In the genomic region with DNA sequence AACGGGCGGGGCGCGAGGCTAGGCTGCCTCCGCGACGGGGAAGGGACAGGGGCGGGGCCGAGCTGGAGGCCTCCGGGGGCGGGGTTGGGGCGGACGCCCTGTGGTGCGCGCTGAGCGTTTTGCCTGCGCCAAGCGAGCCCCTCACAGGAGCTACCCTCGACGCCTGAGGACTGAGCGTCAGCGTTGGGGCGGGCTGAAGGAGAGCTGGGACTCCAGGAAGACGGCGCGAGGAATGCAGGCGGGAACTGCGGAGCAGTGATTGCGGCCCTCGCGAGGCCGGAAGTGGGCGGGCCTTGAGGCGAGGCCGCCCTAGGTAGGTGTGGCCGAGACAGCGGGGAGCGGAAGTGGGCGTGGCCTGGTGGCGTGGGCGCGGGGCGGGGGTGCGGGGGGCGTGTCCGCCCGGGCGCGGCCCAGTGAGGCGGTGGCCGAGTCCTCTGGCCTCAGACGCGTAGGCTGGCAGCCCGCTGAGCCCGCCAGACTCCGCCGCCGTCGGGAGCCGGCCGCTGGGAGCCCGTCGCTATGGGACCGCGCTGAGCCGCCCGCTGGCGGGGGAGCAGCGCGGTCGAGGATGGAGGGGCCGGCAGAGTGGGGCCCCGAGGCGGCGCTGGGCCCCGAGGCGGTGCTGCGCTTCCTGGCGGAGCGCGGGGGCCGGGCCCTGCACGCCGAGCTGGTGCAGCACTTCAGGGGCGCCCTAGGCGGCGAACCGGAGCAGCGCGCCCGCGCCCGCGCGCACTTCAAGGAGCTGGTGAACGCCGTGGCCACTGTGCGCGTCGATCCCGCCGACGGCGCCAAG, we compare ENCODE assay signal across 1 cellular context.
TF ChIP-seq lines count a peak whose summit lies in the region.

TSS of gene SEPTIN10 (minus strand) at position 45 of the 793 bp plus-strand sequence. CDS start 139 bp downstream, outside the sequence.
TSS of gene SOWAHC (plus strand) at position 443 of the 793 bp plus-strand sequence. CDS start at position 569, 126 bp downstream.

TF ChIP-seq in HepG2, 621 proteins besides CTCF, POLR2A, EP300 and RAD21 (continued from another document and continues in another):
- TF ChIP-seq, protein P1, sequence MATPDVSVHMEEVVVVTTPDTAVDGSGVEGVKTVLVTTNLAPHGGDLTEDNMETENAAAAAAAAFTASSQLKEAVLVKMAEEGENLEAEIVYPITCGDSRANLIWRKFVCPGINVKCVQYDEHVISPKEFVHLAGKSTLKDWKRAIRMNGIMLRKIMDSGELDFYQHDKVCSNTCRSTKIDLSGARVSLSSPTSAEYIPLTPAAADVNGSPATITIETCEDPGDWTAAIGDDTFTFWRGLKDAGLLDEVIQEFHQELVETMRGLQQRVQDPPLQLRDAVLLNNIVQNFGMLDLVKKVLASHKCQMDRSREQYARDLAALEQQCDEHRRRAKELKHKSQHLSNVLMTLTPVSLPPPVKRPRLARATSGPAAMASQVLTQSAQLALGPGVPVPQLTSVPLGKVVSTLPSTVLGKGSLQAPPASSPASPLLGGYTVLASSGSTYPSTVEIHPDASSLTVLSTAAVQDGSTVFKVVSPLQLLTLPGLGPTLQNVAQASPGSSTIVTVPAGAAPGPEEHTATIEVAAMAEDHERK (CRISPR knock-in tag; IDR thresholded peaks at IDR 0.05; ENCODE audit: low read depth), result peak; percentile 72
- no peak; the same call in 1 of the 2 replicates for TF ChIP-seq TOE1 (CRISPR knock-in tag; IDR thresholded peaks at IDR 0.05)
- peak; percentile 56; the same call in 1 of the 2 replicates for TF ChIP-seq ZFP90 (CRISPR knock-in tag; IDR thresholded peaks at IDR 0.05; ENCODE audit: borderline replicate concordance)
- 0 out of 2 replicates have a peak, but pooled peaks have one; percentile 25 for TF ChIP-seq CC2D1A (CRISPR knock-in tag; IDR thresholded peaks at IDR 0.05)
- TF ChIP-seq ZBTB49 (CRISPR knock-in tag; IDR thresholded peaks at IDR 0.05; ENCODE audit: borderline replicate concordance), result peak; percentile 77; the same call in 1 of the 2 replicates
- TF ChIP-seq, protein P2, sequence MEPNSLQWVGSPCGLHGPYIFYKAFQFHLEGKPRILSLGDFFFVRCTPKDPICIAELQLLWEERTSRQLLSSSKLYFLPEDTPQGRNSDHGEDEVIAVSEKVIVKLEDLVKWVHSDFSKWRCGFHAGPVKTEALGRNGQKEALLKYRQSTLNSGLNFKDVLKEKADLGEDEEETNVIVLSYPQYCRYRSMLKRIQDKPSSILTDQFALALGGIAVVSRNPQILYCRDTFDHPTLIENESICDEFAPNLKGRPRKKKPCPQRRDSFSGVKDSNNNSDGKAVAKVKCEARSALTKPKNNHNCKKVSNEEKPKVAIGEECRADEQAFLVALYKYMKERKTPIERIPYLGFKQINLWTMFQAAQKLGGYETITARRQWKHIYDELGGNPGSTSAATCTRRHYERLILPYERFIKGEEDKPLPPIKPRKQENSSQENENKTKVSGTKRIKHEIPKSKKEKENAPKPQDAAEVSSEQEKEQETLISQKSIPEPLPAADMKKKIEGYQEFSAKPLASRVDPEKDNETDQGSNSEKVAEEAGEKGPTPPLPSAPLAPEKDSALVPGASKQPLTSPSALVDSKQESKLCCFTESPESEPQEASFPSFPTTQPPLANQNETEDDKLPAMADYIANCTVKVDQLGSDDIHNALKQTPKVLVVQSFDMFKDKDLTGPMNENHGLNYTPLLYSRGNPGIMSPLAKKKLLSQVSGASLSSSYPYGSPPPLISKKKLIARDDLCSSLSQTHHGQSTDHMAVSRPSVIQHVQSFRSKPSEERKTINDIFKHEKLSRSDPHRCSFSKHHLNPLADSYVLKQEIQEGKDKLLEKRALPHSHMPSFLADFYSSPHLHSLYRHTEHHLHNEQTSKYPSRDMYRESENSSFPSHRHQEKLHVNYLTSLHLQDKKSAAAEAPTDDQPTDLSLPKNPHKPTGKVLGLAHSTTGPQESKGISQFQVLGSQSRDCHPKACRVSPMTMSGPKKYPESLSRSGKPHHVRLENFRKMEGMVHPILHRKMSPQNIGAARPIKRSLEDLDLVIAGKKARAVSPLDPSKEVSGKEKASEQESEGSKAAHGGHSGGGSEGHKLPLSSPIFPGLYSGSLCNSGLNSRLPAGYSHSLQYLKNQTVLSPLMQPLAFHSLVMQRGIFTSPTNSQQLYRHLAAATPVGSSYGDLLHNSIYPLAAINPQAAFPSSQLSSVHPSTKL (CRISPR knock-in tag; IDR thresholded peaks at IDR 0.05), result peak; percentile 89
- TF ChIP-seq MXI1 (IDR thresholded peaks at IDR 0.05; ENCODE audit: borderline replicate concordance, low read depth, low read length), result peak; percentile 74; the same call in 1 of the 3 replicates
- TF ChIP-seq ZNF792 (CRISPR knock-in tag; IDR thresholded peaks at IDR 0.05), result peak; percentile 92; the same call in 1 of the 2 replicates
- no peak for TF ChIP-seq TCF7 (IDR thresholded peaks at IDR 0.05; ENCODE audit: low read depth)
- 0 out of 2 replicates have a peak, but pooled peaks have one; percentile 75 for TF ChIP-seq KLF15 (CRISPR knock-in tag; IDR thresholded peaks at IDR 0.05; ENCODE audit: borderline replicate concordance)
- TF ChIP-seq, protein P3, sequence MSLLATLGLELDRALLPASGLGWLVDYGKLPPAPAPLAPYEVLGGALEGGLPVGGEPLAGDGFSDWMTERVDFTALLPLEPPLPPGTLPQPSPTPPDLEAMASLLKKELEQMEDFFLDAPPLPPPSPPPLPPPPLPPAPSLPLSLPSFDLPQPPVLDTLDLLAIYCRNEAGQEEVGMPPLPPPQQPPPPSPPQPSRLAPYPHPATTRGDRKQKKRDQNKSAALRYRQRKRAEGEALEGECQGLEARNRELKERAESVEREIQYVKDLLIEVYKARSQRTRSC (CRISPR knock-in tag; IDR thresholded peaks at IDR 0.05; ENCODE audit: low read depth), result peak; percentile 92
- TF ChIP-seq KDM1A (CRISPR knock-in tag; IDR thresholded peaks at IDR 0.05), result peak; percentile 80
- TF ChIP-seq TSC22D2 (CRISPR knock-in tag; IDR thresholded peaks at IDR 0.05; ENCODE audit: borderline replicate concordance), result peak; percentile 67; the same call in 1 of the 2 replicates
- TF ChIP-seq ZNF503 (CRISPR knock-in tag; IDR thresholded peaks at IDR 0.05), result peak; percentile 89
- no peak for TF ChIP-seq SCMH1 (CRISPR knock-in tag; IDR thresholded peaks at IDR 0.05; ENCODE audit: borderline replicate concordance)
- no peak for TF ChIP-seq ZNF652 (CRISPR knock-in tag; IDR thresholded peaks at IDR 0.05; ENCODE audit: borderline replicate concordance, low read depth)
- peak; percentile 90 for TF ChIP-seq RBFOX2 (IDR thresholded peaks at IDR 0.05; ENCODE audit: low read depth, low read length)
- TF ChIP-seq HOXA3 (CRISPR knock-in tag; IDR thresholded peaks at IDR 0.05), result peak; percentile 94; the same call in 1 of the 2 replicates
- TF ChIP-seq SRSF4 (IDR thresholded peaks at IDR 0.05; ENCODE audit: low read depth, low read length, poor library complexity, severe bottlenecking), result no peak
- peak; percentile 93 for TF ChIP-seq FOXC1 (CRISPR knock-in tag; IDR thresholded peaks at IDR 0.05; ENCODE audit: borderline replicate concordance)
- 0 out of 2 replicates have a peak, but pooled peaks have one; percentile 25 for TF ChIP-seq PCBP1 (IDR thresholded peaks at IDR 0.05; ENCODE audit: borderline replicate concordance, low read depth, low read length)
- TF ChIP-seq, protein P4, sequence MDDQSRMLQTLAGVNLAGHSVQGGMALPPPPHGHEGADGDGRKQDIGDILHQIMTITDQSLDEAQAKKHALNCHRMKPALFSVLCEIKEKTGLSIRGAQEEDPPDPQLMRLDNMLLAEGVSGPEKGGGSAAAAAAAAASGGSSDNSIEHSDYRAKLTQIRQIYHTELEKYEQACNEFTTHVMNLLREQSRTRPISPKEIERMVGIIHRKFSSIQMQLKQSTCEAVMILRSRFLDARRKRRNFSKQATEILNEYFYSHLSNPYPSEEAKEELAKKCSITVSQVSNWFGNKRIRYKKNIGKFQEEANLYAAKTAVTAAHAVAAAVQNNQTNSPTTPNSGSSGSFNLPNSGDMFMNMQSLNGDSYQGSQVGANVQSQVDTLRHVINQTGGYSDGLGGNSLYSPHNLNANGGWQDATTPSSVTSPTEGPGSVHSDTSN (CRISPR knock-in tag; IDR thresholded peaks at IDR 0.05; ENCODE audit: borderline replicate concordance), result 0 out of 2 replicates have a peak, but pooled peaks have one; percentile 52
- no peak for TF ChIP-seq SMARCC2 (IDR thresholded peaks at IDR 0.05)
- peak; percentile 76 for TF ChIP-seq PITX1 (CRISPR knock-in tag; IDR thresholded peaks at IDR 0.05)
- TF ChIP-seq ELF4 (CRISPR knock-in tag; IDR thresholded peaks at IDR 0.05; ENCODE audit: borderline replicate concordance), result peak; percentile 75
- TF ChIP-seq DPF2 (CRISPR knock-in tag; IDR thresholded peaks at IDR 0.05; ENCODE audit: borderline replicate concordance, low read depth), result peak; percentile 76
- TF ChIP-seq, protein P5, sequence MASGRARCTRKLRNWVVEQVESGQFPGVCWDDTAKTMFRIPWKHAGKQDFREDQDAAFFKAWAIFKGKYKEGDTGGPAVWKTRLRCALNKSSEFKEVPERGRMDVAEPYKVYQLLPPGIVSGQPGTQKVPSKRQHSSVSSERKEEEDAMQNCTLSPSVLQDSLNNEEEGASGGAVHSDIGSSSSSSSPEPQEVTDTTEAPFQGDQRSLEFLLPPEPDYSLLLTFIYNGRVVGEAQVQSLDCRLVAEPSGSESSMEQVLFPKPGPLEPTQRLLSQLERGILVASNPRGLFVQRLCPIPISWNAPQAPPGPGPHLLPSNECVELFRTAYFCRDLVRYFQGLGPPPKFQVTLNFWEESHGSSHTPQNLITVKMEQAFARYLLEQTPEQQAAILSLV (CRISPR knock-in tag; IDR thresholded peaks at IDR 0.05; ENCODE audit: borderline replicate concordance), result peak; percentile 53; the same call in 1 of the 2 replicates
- peak; percentile 95 for TF ChIP-seq BORCS8-MEF2B (CRISPR knock-in tag; IDR thresholded peaks at IDR 0.05)
- TF ChIP-seq HDAC1 (CRISPR knock-in tag; IDR thresholded peaks at IDR 0.05), result peak; percentile 96
- TF ChIP-seq ZNF674 (CRISPR knock-in tag; IDR thresholded peaks at IDR 0.05; ENCODE audit: low read depth), result no peak; the same call in 1 of the 2 replicates
- no peak for TF ChIP-seq HMGA1 (CRISPR knock-in tag; conservative IDR thresholded peaks at IDR 0.05)
- TF ChIP-seq, protein P6, sequence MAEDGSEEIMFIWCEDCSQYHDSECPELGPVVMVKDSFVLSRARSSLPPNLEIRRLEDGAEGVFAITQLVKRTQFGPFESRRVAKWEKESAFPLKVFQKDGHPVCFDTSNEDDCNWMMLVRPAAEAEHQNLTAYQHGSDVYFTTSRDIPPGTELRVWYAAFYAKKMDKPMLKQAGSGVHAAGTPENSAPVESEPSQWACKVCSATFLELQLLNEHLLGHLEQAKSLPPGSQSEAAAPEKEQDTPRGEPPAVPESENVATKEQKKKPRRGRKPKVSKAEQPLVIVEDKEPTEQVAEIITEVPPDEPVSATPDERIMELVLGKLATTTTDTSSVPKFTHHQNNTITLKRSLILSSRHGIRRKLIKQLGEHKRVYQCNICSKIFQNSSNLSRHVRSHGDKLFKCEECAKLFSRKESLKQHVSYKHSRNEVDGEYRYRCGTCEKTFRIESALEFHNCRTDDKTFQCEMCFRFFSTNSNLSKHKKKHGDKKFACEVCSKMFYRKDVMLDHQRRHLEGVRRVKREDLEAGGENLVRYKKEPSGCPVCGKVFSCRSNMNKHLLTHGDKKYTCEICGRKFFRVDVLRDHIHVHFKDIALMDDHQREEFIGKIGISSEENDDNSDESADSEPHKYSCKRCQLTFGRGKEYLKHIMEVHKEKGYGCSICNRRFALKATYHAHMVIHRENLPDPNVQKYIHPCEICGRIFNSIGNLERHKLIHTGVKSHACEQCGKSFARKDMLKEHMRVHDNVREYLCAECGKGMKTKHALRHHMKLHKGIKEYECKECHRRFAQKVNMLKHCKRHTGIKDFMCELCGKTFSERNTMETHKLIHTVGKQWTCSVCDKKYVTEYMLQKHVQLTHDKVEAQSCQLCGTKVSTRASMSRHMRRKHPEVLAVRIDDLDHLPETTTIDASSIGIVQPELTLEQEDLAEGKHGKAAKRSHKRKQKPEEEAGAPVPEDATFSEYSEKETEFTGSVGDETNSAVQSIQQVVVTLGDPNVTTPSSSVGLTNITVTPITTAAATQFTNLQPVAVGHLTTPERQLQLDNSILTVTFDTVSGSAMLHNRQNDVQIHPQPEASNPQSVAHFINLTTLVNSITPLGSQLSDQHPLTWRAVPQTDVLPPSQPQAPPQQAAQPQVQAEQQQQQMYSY (CRISPR knock-in tag; IDR thresholded peaks at IDR 0.05), result peak; percentile 7; the same call in 1 of the 2 replicates
- TF ChIP-seq HMG20B (CRISPR knock-in tag; conservative IDR thresholded peaks at IDR 0.05), result peak; percentile 100
- TF ChIP-seq IRF2 (CRISPR knock-in tag; IDR thresholded peaks at IDR 0.05), result peak; percentile 87; the same call in 1 of the 2 replicates
- no peak for TF ChIP-seq ZNF234 (CRISPR knock-in tag; conservative IDR thresholded peaks at IDR 0.05)
- peak; percentile 77 for TF ChIP-seq ZMYM2 (CRISPR knock-in tag; IDR thresholded peaks at IDR 0.05)
- peak; percentile 65; the same call in 1 of the 2 replicates for TF ChIP-seq NRL (CRISPR knock-in tag; IDR thresholded peaks at IDR 0.05; ENCODE audit: borderline replicate concordance)
